Comparison of ENCODE assay signal across 18 cellular contexts in genomic region chr15:29435811-29436210, GRCh38.
"Had no signal": no experiment of that assay in that cellular context is flagged by ENCODE, and none has a peak within 500 bp of the region (broad histone marks: within the 10 kb centered on the region; RNA-seq: fewer than 3 reads in every experiment).

No MANE protein-coding gene starts in this region.

- H3K27ac ChIP-seq: gastrocnemius medialis, neutrophil, right atrium auricular region, skin epidermis, tibial artery, uterus had no signal

- H3K4me1 ChIP-seq: gastrocnemius medialis, right atrium auricular region, tibial artery, uterus had no signal

- H3K4me3 ChIP-seq: gastrocnemius medialis, right atrium auricular region, skin epidermis, tibial artery, uterus had no signal

- H3K9me3 ChIP-seq: gastrocnemius medialis, neutrophil, right atrium auricular region, tibial artery, uterus had no signal

- H3K27me3 ChIP-seq: gastrocnemius medialis, neutrophil, right atrium auricular region, tibial artery, uterus had no signal

- ATAC-seq: activated CD8-positive, alpha-beta T cell treated with anti-CD3 and anti-CD28 coated beads, Interleukin-2, amount 10 ng/mL, durations not matched to agents 7 days and 5 days; activated naive CD4-positive, alpha-beta T cell treated with anti-CD3 and anti-CD28 coated beads, Interleukin-2, amount 50 U/mL, for 72 hours; activated T-cell treated with anti-CD3 and anti-CD28 coated beads, Interleukin-2, amount 50 U/mL, for 72 hours; gastrocnemius medialis; left ventricle myocardium superior; naive thymus-derived CD8-positive, alpha-beta T cell had no signal

- H3K36me3 ChIP-seq: gastrocnemius medialis, neutrophil, right atrium auricular region, tibial artery, uterus had no signal

- DNase-seq: activated B cell treated with CpG ODN at 0.5 μM for 24 hours; activated CD4-positive, alpha-beta T cell treated with anti-CD3 and anti-CD28 coated beads for 48 hours; activated CD8-positive, alpha-beta memory T cell treated with anti-CD3 and anti-CD28 coated beads, Interleukin-2, amount 50 U/mL, for 48 hours; activated CD8-positive, alpha-beta T cell treated with anti-CD3 and anti-CD28 coated beads, Interleukin-2, amount 10 ng/mL, durations not matched to agents 7 days and 5 days; activated gamma-delta T cell; activated T-cell treated with anti-CD3 and anti-CD28 coated beads, Interleukin-2, amount 50 U/mL, for 72 hours; gastrocnemius medialis; left ventricle myocardium superior; naive thymus-derived CD8-positive, alpha-beta T cell; stimulated activated CD4-positive, alpha-beta T cell treated with anti-CD3 and anti-CD28 coated beads, Interleukin-15, amount 100 ng/mL, for 24 hours; stimulated activated CD4-positive, alpha-beta T cell treated with anti-CD3 and anti-CD28 coated beads, Interleukin-4, amount 100 ng/mL, for 1 hour; stimulated activated naive CD4-positive, alpha-beta T cell; tibial artery; uterus had no signal
